Comparison of ENCODE assay signal across 13 cellular contexts in the genomic region with DNA sequence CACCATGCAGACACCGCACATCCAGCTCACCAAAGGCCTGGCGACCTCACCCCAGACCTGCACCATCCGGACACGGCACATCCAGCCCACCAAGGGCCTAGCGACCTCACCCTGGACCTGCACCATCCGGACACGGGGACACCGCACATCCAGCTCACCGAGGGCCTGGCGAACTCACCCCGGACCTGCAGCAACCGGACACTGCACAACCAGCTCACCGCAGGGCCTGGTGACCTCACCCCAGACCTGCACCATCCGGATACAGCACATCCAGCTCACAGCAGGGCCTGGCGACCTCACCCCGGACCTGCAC. TPM values are rescaled to one million over a fixed set of nuclear protein-coding genes. Genes with fewer than 3 reads are reported as not detected.
"Had no signal": no experiment of that assay in that cellular context is flagged by ENCODE, and none has a peak within 500 bp of the region (broad histone marks: within the 10 kb centered on the region; RNA-seq: fewer than 3 reads in every experiment).

No MANE protein-coding gene starts in this region.

RNA-seq across cellular contexts. Expression of a gene that starts 11.2 kb away (rescaled TPM):
- total RNA-seq: Right ventricle myocardium inferior, RPMI7951 had no signal
- polyA plus RNA-seq: adrenal gland, IgD-negative memory B cell had no signal

RNA-seq across cellular contexts. Expression of a gene that starts 58.5 kb away (rescaled TPM):
- total RNA-seq: activated CD4-positive, alpha-beta memory T cell treated with anti-CD3 and anti-CD28 coated beads, Interleukin-2, amount 10 ng/mL, durations not matched to agents 7 days and 5 days; activated CD4-positive, alpha-beta T cell treated with anti-CD3 and anti-CD28 coated beads for 36 hours; activated naive CD4-positive, alpha-beta T cell treated with anti-CD3 and anti-CD28 coated beads for 36 hours; activated naive CD8-positive, alpha-beta T cell treated with anti-CD3 and anti-CD28 coated beads for 36 hours; activated T-helper 1 cell treated with anti-CD3 and anti-CD28 coated beads, Interleukin-12 subunit alpha, Interleukin-12 subunit beta, Interleukin-2, Interleukin-4 antibody, amounts not matched to agents 30 ng/mL and 10 ng/mL and 1 ng/mL, durations not matched to agents 14 hours and 24 hours and 36 hours; adrenal gland; breast epithelium; MCF 10A; NCI-H460; Right ventricle myocardium inferior; RPMI7951; T-cell had no signal
- polyA plus RNA-seq: adrenal gland, IgD-negative memory B cell had no signal
